In genomic region chr1:202733251-202733650, GRCh38 we compare ENCODE assay signal across 38 cellular contexts. TPM values are rescaled to one million over a fixed set of nuclear protein-coding genes. Genes with fewer than 3 reads are reported as not detected.
"Had no signal": no experiment of that assay in that cellular context is flagged by ENCODE, and none has a peak within 500 bp of the region (broad histone marks: within the 10 kb centered on the region; RNA-seq: fewer than 3 reads in every experiment).

No MANE protein-coding gene starts in this region.

- H3K9me3 Mint-ChIP-seq: activated CD4-positive, alpha-beta memory T cell treated with anti-CD3 and anti-CD28 coated beads, Interleukin-2, amount 10 ng/mL, durations not matched to agents 7 days and 5 days; activated CD4-positive, alpha-beta T cell treated with anti-CD3 and anti-CD28 coated beads, Interleukin-2, amount 10 ng/mL, durations not matched to agents 7 days and 5 days; activated naive CD4-positive, alpha-beta T cell treated with anti-CD3 and anti-CD28 coated beads, Interleukin-2, amount 10 ng/mL, durations not matched to agents 7 days and 5 days; activated naive CD4-positive, alpha-beta T cell treated with anti-CD3 and anti-CD28 coated beads, Interleukin-2, amount 50 U/mL, for 24 hours; activated naive CD8-positive, alpha-beta T cell treated with anti-CD3 and anti-CD28 coated beads, Interleukin-2, amount 10 ng/mL, durations not matched to agents 7 days and 5 days; activated naive CD8-positive, alpha-beta T cell treated with anti-CD3 and anti-CD28 coated beads, Interleukin-2, amount 50 U/mL, for 24 hours; activated T-cell treated with anti-CD3 and anti-CD28 coated beads, Interleukin-2, amount 50 U/mL, for 24 hours; activated T-helper 2 cell treated with anti-CD3 and anti-CD28 coated beads, Interferon-gamma antibody, Interleukin-2, Interleukin-4, amounts not matched to agents 10 μg/mL and 5 μg/mL and 100 μg/mL, durations not matched to agents 14 hours and 24 hours and 36 hours; brain; central memory CD8-positive, alpha-beta T cell; T-helper 1 cell treated with Interleukin-12 subunit alpha and Interleukin-12 subunit beta and Interleukin-4 antibody, amounts not matched to agents 30 μg/mL and 1 μg/mL, for 36 hours; T-helper 2 cell treated with Interferon-gamma antibody and Interleukin-4, amounts not matched to agents 5 μg/mL and 100 μg/mL, for 36 hours; WTC11 had no signal

- H3K27ac ChIP-seq: ascending aorta, cardiac muscle cell, WERI-Rb-1 had no signal

- ATAC-seq: activated CD4-positive, alpha-beta T cell treated with anti-CD3 and anti-CD28 coated beads for 36 hours; activated CD4-positive, CD25-positive, alpha-beta regulatory T cell treated with anti-CD3 and anti-CD28 coated beads, Interleukin-2, amount 50 U/mL, for 24 hours; activated CD8-positive, alpha-beta memory T cell treated with anti-CD3 and anti-CD28 coated beads, Interleukin-2, amount 10 ng/mL, durations not matched to agents 7 days and 5 days; activated CD8-positive, alpha-beta T cell treated with anti-CD3 and anti-CD28 coated beads, Interleukin-2, amount 10 ng/mL, durations not matched to agents 7 days and 5 days; activated naive CD8-positive, alpha-beta T cell treated with anti-CD3 and anti-CD28 coated beads, Interleukin-2, amount 50 U/mL, for 24 hours; WTC11 had no signal

- H3K27me3 Mint-ChIP-seq: activated CD4-positive, alpha-beta memory T cell treated with anti-CD3 and anti-CD28 coated beads, Interleukin-2, amount 10 ng/mL, durations not matched to agents 7 days and 5 days; activated CD4-positive, alpha-beta T cell treated with anti-CD3 and anti-CD28 coated beads for 36 hours; activated CD4-positive, alpha-beta T cell treated with anti-CD3 and anti-CD28 coated beads, Interleukin-2, amount 10 ng/mL, durations not matched to agents 7 days and 5 days; activated CD8-positive, alpha-beta memory T cell treated with anti-CD3 and anti-CD28 coated beads, Interleukin-2, amount 10 ng/mL, durations not matched to agents 7 days and 5 days; activated naive CD4-positive, alpha-beta T cell treated with anti-CD3 and anti-CD28 coated beads, Interleukin-2, amount 10 ng/mL, durations not matched to agents 7 days and 5 days; activated naive CD4-positive, alpha-beta T cell treated with anti-CD3 and anti-CD28 coated beads, Interleukin-2, amount 50 U/mL, for 24 hours; activated naive CD8-positive, alpha-beta T cell; activated naive CD8-positive, alpha-beta T cell treated with anti-CD3 and anti-CD28 coated beads, Interleukin-2, amount 10 ng/mL, durations not matched to agents 7 days and 5 days; activated naive CD8-positive, alpha-beta T cell treated with anti-CD3 and anti-CD28 coated beads, Interleukin-2, amount 50 U/mL, for 24 hours; activated T-cell treated with anti-CD3 and anti-CD28 coated beads, Interleukin-2, amount 50 U/mL, for 24 hours; brain; central memory CD8-positive, alpha-beta T cell had no signal

- H3K4me3 Mint-ChIP-seq: activated CD4-positive, alpha-beta memory T cell treated with anti-CD3 and anti-CD28 coated beads, Interleukin-2, amount 10 ng/mL, durations not matched to agents 7 days and 5 days; activated CD4-positive, alpha-beta T cell treated with anti-CD3 and anti-CD28 coated beads for 36 hours; activated CD4-positive, alpha-beta T cell treated with anti-CD3 and anti-CD28 coated beads, Interleukin-2, amount 10 ng/mL, durations not matched to agents 7 days and 5 days; activated CD8-positive, alpha-beta memory T cell treated with anti-CD3 and anti-CD28 coated beads, Interleukin-2, amount 10 ng/mL, durations not matched to agents 7 days and 5 days; activated CD8-positive, alpha-beta T cell treated with anti-CD3 and anti-CD28 coated beads, Interleukin-2, amount 10 ng/mL, durations not matched to agents 7 days and 5 days; activated naive CD4-positive, alpha-beta T cell treated with anti-CD3 and anti-CD28 coated beads, Interleukin-2, amount 10 ng/mL, durations not matched to agents 7 days and 5 days; activated naive CD4-positive, alpha-beta T cell treated with anti-CD3 and anti-CD28 coated beads, Interleukin-2, amount 50 U/mL, for 24 hours; activated naive CD8-positive, alpha-beta T cell; activated naive CD8-positive, alpha-beta T cell treated with anti-CD3 and anti-CD28 coated beads, Interleukin-2, amount 10 ng/mL, durations not matched to agents 7 days and 5 days; activated naive CD8-positive, alpha-beta T cell treated with anti-CD3 and anti-CD28 coated beads, Interleukin-2, amount 50 U/mL, for 24 hours; activated T-cell treated with anti-CD3 and anti-CD28 coated beads, Interleukin-2, amount 50 U/mL, for 24 hours; brain; central memory CD8-positive, alpha-beta T cell; T-helper 1 cell treated with Interleukin-12 subunit alpha and Interleukin-12 subunit beta and Interleukin-4 antibody, amounts not matched to agents 30 μg/mL and 1 μg/mL, for 36 hours; T-helper 2 cell treated with Interferon-gamma antibody and Interleukin-4, amounts not matched to agents 5 μg/mL and 100 μg/mL, for 36 hours; WTC11 had no signal

- H3K27me3 ChIP-seq: ascending aorta, cardiac muscle cell had no signal

- H3K4me1 Mint-ChIP-seq: activated CD4-positive, alpha-beta memory T cell treated with anti-CD3 and anti-CD28 coated beads, Interleukin-2, amount 10 ng/mL, durations not matched to agents 7 days and 5 days; activated CD4-positive, alpha-beta T cell treated with anti-CD3 and anti-CD28 coated beads for 36 hours; activated CD4-positive, alpha-beta T cell treated with anti-CD3 and anti-CD28 coated beads, Interleukin-2, amount 10 ng/mL, durations not matched to agents 7 days and 5 days; activated CD8-positive, alpha-beta memory T cell treated with anti-CD3 and anti-CD28 coated beads, Interleukin-2, amount 10 ng/mL, durations not matched to agents 7 days and 5 days; activated naive CD4-positive, alpha-beta T cell treated with anti-CD3 and anti-CD28 coated beads, Interleukin-2, amount 10 ng/mL, durations not matched to agents 7 days and 5 days; activated naive CD4-positive, alpha-beta T cell treated with anti-CD3 and anti-CD28 coated beads, Interleukin-2, amount 50 U/mL, for 24 hours; activated naive CD8-positive, alpha-beta T cell treated with anti-CD3 and anti-CD28 coated beads, Interleukin-2, amount 50 U/mL, for 24 hours; brain; central memory CD8-positive, alpha-beta T cell; WTC11 had no signal

- H3K27ac Mint-ChIP-seq: activated CD4-positive, alpha-beta memory T cell treated with anti-CD3 and anti-CD28 coated beads, Interleukin-2, amount 10 ng/mL, durations not matched to agents 7 days and 5 days; activated CD4-positive, alpha-beta T cell treated with anti-CD3 and anti-CD28 coated beads for 36 hours; activated CD4-positive, alpha-beta T cell treated with anti-CD3 and anti-CD28 coated beads, Interleukin-2, amount 10 ng/mL, durations not matched to agents 7 days and 5 days; activated CD8-positive, alpha-beta memory T cell treated with anti-CD3 and anti-CD28 coated beads, Interleukin-2, amount 10 ng/mL, durations not matched to agents 7 days and 5 days; activated CD8-positive, alpha-beta T cell treated with anti-CD3 and anti-CD28 coated beads, Interleukin-2, amount 10 ng/mL, durations not matched to agents 7 days and 5 days; activated naive CD4-positive, alpha-beta T cell treated with anti-CD3 and anti-CD28 coated beads, Interleukin-2, amount 10 ng/mL, durations not matched to agents 7 days and 5 days; activated naive CD4-positive, alpha-beta T cell treated with anti-CD3 and anti-CD28 coated beads, Interleukin-2, amount 50 U/mL, for 24 hours; activated naive CD8-positive, alpha-beta T cell; activated naive CD8-positive, alpha-beta T cell treated with anti-CD3 and anti-CD28 coated beads, Interleukin-2, amount 10 ng/mL, durations not matched to agents 7 days and 5 days; activated naive CD8-positive, alpha-beta T cell treated with anti-CD3 and anti-CD28 coated beads, Interleukin-2, amount 50 U/mL, for 24 hours; activated T-cell treated with anti-CD3 and anti-CD28 coated beads, Interleukin-2, amount 50 U/mL, for 24 hours; activated T-helper 2 cell treated with anti-CD3 and anti-CD28 coated beads, Interferon-gamma antibody, Interleukin-2, Interleukin-4, amounts not matched to agents 10 μg/mL and 5 μg/mL and 100 μg/mL, durations not matched to agents 14 hours and 24 hours and 36 hours; T-helper 1 cell treated with Interleukin-12 subunit alpha and Interleukin-12 subunit beta and Interleukin-4 antibody, amounts not matched to agents 30 μg/mL and 1 μg/mL, for 36 hours; T-helper 2 cell treated with Interferon-gamma antibody and Interleukin-4, amounts not matched to agents 5 μg/mL and 100 μg/mL, for 36 hours; WTC11 had no signal

- H3K4me1 ChIP-seq: ascending aorta had no signal

- DNase-seq: activated CD4-positive, alpha-beta memory T cell treated with anti-CD3 and anti-CD28 coated beads, Interleukin-2, amount 10 ng/mL, durations not matched to agents 7 days and 5 days; activated CD4-positive, alpha-beta T cell treated with anti-CD3 and anti-CD28 coated beads for 1 hour; activated CD4-positive, alpha-beta T cell treated with anti-CD3 and anti-CD28 coated beads for 36 hours; activated CD4-positive, alpha-beta T cell treated with anti-CD3 and anti-CD28 coated beads for 48 hours; activated CD4-positive, alpha-beta T cell treated with anti-CD3 and anti-CD28 coated beads, Interleukin-2, amount 10 ng/mL, durations not matched to agents 7 days and 5 days; activated CD4-positive, alpha-beta T cell treated with anti-CD3 and anti-CD28 coated beads, Interleukin-2, amount 50 U/mL, for 48 hours; activated CD4-positive, CD25-positive, alpha-beta regulatory T cell; activated CD8-positive, alpha-beta memory T cell treated with anti-CD3 and anti-CD28 coated beads for 24 hours; activated CD8-positive, alpha-beta memory T cell treated with anti-CD3 and anti-CD28 coated beads, Interleukin-2, amount 10 ng/mL, durations not matched to agents 7 days and 5 days; activated CD8-positive, alpha-beta memory T cell treated with anti-CD3 and anti-CD28 coated beads, Interleukin-2, amount 50 U/mL, for 48 hours; activated CD8-positive, alpha-beta T cell treated with anti-CD3 and anti-CD28 coated beads, Interleukin-2, amount 10 ng/mL, durations not matched to agents 7 days and 5 days; activated effector memory CD4-positive, alpha-beta T cell treated with Interleukin-2 at 50 U/mL for 16 hours; activated gamma-delta T cell; activated naive CD4-positive, alpha-beta T cell treated with anti-CD3 and anti-CD28 coated beads, Interleukin-2, amount 10 ng/mL, durations not matched to agents 7 days and 5 days; activated naive CD4-positive, alpha-beta T cell treated with Interleukin-2 at 50 U/mL for 16 hours; activated naive CD8-positive, alpha-beta T cell treated with anti-CD3 and anti-CD28 coated beads, Interleukin-2, amount 10 ng/mL, durations not matched to agents 7 days and 5 days; activated naive CD8-positive, alpha-beta T cell treated with anti-CD3 and anti-CD28 coated beads, Interleukin-2, amount 50 U/mL, for 24 hours; activated T-cell treated with anti-CD3 and anti-CD28 coated beads, Interleukin-2, amount 50 U/mL, for 24 hours; activated T-cell treated with anti-CD3 and anti-CD28 coated beads, Interleukin-2, amount 50 U/mL, for 48 hours; amygdala; anterior cingulate cortex; caudate nucleus; SW 1271; T-helper 1 cell; T-helper 2 cell; T-helper 9 cell; WERI-Rb-1 had no signal

RNA-seq across cellular contexts. Expression of gene SYT2, which starts 23.0 kb away (rescaled TPM):
- total RNA-seq: activated CD4-positive, alpha-beta memory T cell treated with anti-CD3 and anti-CD28 coated beads, Interleukin-2, amount 10 ng/mL, durations not matched to agents 7 days and 5 days; activated CD4-positive, alpha-beta T cell treated with anti-CD3 and anti-CD28 coated beads for 36 hours; activated CD4-positive, alpha-beta T cell treated with anti-CD3 and anti-CD28 coated beads, Interleukin-2, amount 10 ng/mL, durations not matched to agents 7 days and 5 days; activated CD8-positive, alpha-beta memory T cell treated with anti-CD3 and anti-CD28 coated beads, Interleukin-2, amount 10 ng/mL, durations not matched to agents 7 days and 5 days; activated CD8-positive, alpha-beta T cell treated with anti-CD3 and anti-CD28 coated beads, Interleukin-2, amount 10 ng/mL, durations not matched to agents 7 days and 5 days; activated naive CD8-positive, alpha-beta T cell treated with anti-CD3 and anti-CD28 coated beads, Interleukin-2, amount 10 ng/mL, durations not matched to agents 7 days and 5 days; activated T-helper 2 cell treated with anti-CD3 and anti-CD28 coated beads, Interferon-gamma antibody, Interleukin-2, Interleukin-4, amounts not matched to agents 10 μg/mL and 5 μg/mL and 100 μg/mL, durations not matched to agents 14 hours and 24 hours and 36 hours; ascending aorta had no signal
